In genomic region chr4:165175879-165176278, GRCh38 we compare ENCODE assay signal across 15 cellular contexts.
"Had no signal": no experiment of that assay in that cellular context is flagged by ENCODE, and none has a peak within 500 bp of the region (broad histone marks: within the 10 kb centered on the region; RNA-seq: fewer than 3 reads in every experiment).

No MANE protein-coding gene starts in this region.

- H3K27me3 ChIP-seq: brain microvascular endothelial cell, esophagus muscularis mucosa, foreskin keratinocyte, heart left ventricle had no signal

- H3K27ac ChIP-seq: brain microvascular endothelial cell, esophagus muscularis mucosa, foreskin keratinocyte, heart left ventricle, psoas muscle had no signal

- H3K36me3 ChIP-seq: brain microvascular endothelial cell, esophagus muscularis mucosa, heart left ventricle had no signal

- H3K9me3 ChIP-seq: esophagus muscularis mucosa, psoas muscle had no signal

- H3K4me3 ChIP-seq: esophagus muscularis mucosa, heart left ventricle, psoas muscle had no signal

- DNase-seq: activated CD4-positive, alpha-beta memory T cell treated with anti-CD3 and anti-CD28 coated beads, Interleukin-2, amount 10 ng/mL, durations not matched to agents 7 days and 5 days; activated CD4-positive, alpha-beta T cell treated with anti-CD3 and anti-CD28 coated beads for 36 hours; activated naive CD4-positive, alpha-beta T cell treated with Interleukin-2 at 50 U/mL for 16 hours; brain microvascular endothelial cell; cerebellar nuclear complex; foreskin keratinocyte; heart left ventricle; left ventricle myocardium superior; nephron progenitor cell; stimulated activated CD4-positive, alpha-beta T cell treated with anti-CD3 and anti-CD28 coated beads, Interleukin-15, amount 100 ng/mL, for 24 hours; stimulated activated CD4-positive, alpha-beta T cell treated with anti-CD3 and anti-CD28 coated beads, Interleukin-4, amount 100 ng/mL, for 24 hours; T-cell; T1000 had no signal

- H3K4me1 ChIP-seq: esophagus muscularis mucosa, heart left ventricle, psoas muscle had no signal
